In the genomic region with DNA sequence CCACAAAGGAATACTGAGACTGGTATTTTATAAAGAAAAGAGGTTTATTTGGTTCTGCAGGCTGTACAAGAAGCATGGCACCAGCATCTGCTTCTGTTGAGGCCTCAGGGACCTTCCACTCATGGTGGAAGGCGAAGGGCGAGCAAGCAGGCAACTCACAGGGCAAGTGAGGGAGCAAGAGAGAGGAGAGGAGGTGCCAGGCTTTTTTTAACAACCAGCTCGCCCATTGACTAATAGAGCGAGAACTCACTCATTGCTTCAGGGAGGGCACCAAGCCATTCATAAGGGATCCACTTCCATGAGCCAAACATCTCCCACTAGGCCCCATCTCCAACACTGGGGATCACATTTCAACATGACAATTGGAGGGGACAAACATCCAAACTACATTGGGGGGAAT, we compare ENCODE assay signal across 1 cellular context.
TF ChIP-seq lines count a peak whose summit lies in the region.

No MANE protein-coding gene starts in this region.

TF ChIP-seq in HepG2, 621 proteins besides CTCF, POLR2A, EP300 and RAD21:
- TF ChIP-seq KDM4B (CRISPR knock-in tag; IDR thresholded peaks at IDR 0.05) = no peak
- no peak for TF ChIP-seq ZNF20 (CRISPR knock-in tag; IDR thresholded peaks at IDR 0.05)
- no peak for TF ChIP-seq ERF (CRISPR knock-in tag; IDR thresholded peaks at IDR 0.05)
- TF ChIP-seq SRY (CRISPR knock-in tag; IDR thresholded peaks at IDR 0.05) = no peak
- no peak for TF ChIP-seq CHD2 (IDR thresholded peaks at IDR 0.05; ENCODE audit: low read depth, low read length)
- TF ChIP-seq, protein P1, sequence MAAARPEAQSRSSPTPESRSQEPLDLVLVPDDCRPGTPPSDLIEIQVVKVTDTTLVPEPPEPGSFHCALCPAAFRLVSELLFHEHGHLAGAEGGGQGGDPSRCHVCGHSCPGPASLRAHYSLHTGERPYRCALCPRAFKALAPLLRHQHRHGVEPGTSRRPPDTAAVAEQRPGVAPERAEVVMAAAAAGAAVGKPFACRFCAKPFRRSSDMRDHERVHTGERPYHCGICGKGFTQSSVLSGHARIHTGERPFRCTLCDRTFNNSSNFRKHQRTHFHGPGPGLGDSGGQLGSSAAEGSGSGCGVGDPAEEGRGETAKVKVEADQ (CRISPR knock-in tag; IDR thresholded peaks at IDR 0.05; ENCODE audit: borderline replicate concordance) = no peak
- TF ChIP-seq, protein P2, sequence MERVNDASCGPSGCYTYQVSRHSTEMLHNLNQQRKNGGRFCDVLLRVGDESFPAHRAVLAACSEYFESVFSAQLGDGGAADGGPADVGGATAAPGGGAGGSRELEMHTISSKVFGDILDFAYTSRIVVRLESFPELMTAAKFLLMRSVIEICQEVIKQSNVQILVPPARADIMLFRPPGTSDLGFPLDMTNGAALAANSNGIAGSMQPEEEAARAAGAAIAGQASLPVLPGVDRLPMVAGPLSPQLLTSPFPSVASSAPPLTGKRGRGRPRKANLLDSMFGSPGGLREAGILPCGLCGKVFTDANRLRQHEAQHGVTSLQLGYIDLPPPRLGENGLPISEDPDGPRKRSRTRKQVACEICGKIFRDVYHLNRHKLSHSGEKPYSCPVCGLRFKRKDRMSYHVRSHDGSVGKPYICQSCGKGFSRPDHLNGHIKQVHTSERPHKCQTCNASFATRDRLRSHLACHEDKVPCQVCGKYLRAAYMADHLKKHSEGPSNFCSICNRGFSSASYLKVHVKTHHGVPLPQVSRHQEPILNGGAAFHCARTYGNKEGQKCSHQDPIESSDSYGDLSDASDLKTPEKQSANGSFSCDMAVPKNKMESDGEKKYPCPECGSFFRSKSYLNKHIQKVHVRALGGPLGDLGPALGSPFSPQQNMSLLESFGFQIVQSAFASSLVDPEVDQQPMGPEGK (CRISPR knock-in tag; IDR thresholded peaks at IDR 0.05) = no peak
- TF ChIP-seq, protein P3, sequence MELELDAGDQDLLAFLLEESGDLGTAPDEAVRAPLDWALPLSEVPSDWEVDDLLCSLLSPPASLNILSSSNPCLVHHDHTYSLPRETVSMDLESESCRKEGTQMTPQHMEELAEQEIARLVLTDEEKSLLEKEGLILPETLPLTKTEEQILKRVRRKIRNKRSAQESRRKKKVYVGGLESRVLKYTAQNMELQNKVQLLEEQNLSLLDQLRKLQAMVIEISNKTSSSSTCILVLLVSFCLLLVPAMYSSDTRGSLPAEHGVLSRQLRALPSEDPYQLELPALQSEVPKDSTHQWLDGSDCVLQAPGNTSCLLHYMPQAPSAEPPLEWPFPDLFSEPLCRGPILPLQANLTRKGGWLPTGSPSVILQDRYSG (CRISPR knock-in tag; IDR thresholded peaks at IDR 0.05) = no peak
- no peak for TF ChIP-seq ZNF614 (CRISPR knock-in tag; IDR thresholded peaks at IDR 0.05; ENCODE audit: borderline replicate concordance)
- no peak for TF ChIP-seq ZNF775 (CRISPR knock-in tag; IDR thresholded peaks at IDR 0.05; ENCODE audit: borderline replicate concordance)
- TF ChIP-seq ZMAT3 (CRISPR knock-in tag; conservative IDR thresholded peaks at IDR 0.05) = no peak
- TF ChIP-seq ZNF879 (CRISPR knock-in tag; IDR thresholded peaks at IDR 0.05) = no peak
- TF ChIP-seq ZNF136 (CRISPR knock-in tag; IDR thresholded peaks at IDR 0.05; ENCODE audit: low read depth) = no peak
- no peak for TF ChIP-seq BRCA1 (CRISPR knock-in tag; IDR thresholded peaks at IDR 0.05)
- TF ChIP-seq, protein P4, sequence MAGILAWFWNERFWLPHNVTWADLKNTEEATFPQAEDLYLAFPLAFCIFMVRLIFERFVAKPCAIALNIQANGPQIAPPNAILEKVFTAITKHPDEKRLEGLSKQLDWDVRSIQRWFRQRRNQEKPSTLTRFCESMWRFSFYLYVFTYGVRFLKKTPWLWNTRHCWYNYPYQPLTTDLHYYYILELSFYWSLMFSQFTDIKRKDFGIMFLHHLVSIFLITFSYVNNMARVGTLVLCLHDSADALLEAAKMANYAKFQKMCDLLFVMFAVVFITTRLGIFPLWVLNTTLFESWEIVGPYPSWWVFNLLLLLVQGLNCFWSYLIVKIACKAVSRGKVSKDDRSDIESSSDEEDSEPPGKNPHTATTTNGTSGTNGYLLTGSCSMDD (CRISPR knock-in tag; IDR thresholded peaks at IDR 0.05) = no peak
